Comparison of ENCODE assay signal across 1 cellular context in genomic region chr19:7522072-7522922, GRCh38.
TF ChIP-seq lines count a peak whose summit lies in the region.

Gene MCOLN1 (plus strand): TSS chr19:7522624. CDS start chr19:7522751, 127 bp downstream.

TF ChIP-seq in H1, 55 proteins besides CTCF, POLR2A, EP300 and RAD21 (continued from another document):
- TF ChIP-seq SAP30 (IDR thresholded peaks at IDR 0.05; ENCODE audit: insufficient read depth, insufficient replicate concordance, low read length): peak; percentile 26
- TF ChIP-seq EGR1 (IDR thresholded peaks at IDR 0.05; ENCODE audit: borderline replicate concordance, low read depth, low read length): peak; percentile 81
- TF ChIP-seq KDM4A (IDR thresholded peaks at IDR 0.05; ENCODE audit: low read depth, low read length, severe bottlenecking): peak; percentile 81
- peak; percentile 87 for TF ChIP-seq GTF2F1 (IDR thresholded peaks at IDR 0.05; ENCODE audit: borderline replicate concordance, low read depth, low read length)
- peak; percentile 68 for TF ChIP-seq E2F6 (IDR thresholded peaks at IDR 0.05)
- peak; percentile 94 for TF ChIP-seq MAX (IDR thresholded peaks at IDR 0.05)
- peak; percentile 100 for TF ChIP-seq USF2 (IDR thresholded peaks at IDR 0.05; ENCODE audit: low read length)
- TF ChIP-seq CREB1 (IDR thresholded peaks at IDR 0.05): peak; percentile 85
- peak; percentile 76; the same call in 1 of the 2 replicates for TF ChIP-seq KDM5A (IDR thresholded peaks at IDR 0.05; ENCODE audit: low read length)
- peak; percentile 83 for TF ChIP-seq NRF1 (IDR thresholded peaks at IDR 0.05; ENCODE audit: low read depth, low read length)
- TF ChIP-seq TCF12 (IDR thresholded peaks at IDR 0.05; ENCODE audit: low read depth, low read length): peak; percentile 62; the same call in 1 of the 2 replicates
- no peak for TF ChIP-seq CHD7 (IDR thresholded peaks at IDR 0.05; ENCODE audit: insufficient replicate concordance, low read length)
- no peak for TF ChIP-seq KDM1A (IDR thresholded peaks at IDR 0.05; ENCODE audit: borderline replicate concordance, low read length)
- TF ChIP-seq FOSL1 (IDR thresholded peaks at IDR 0.05; ENCODE audit: insufficient read depth, low read depth, low read length): peak; percentile 99
- no peak for TF ChIP-seq ATF2 (IDR thresholded peaks at IDR 0.05; ENCODE audit: low read length)
- TF ChIP-seq TAF7 (optimal IDR thresholded peaks at IDR 0.05; ENCODE audit: borderline replicate concordance, low read depth, low read length): no peak
- no peak for TF ChIP-seq JUND (IDR thresholded peaks at IDR 0.05; ENCODE audit: low read length)
